In the genomic region with DNA sequence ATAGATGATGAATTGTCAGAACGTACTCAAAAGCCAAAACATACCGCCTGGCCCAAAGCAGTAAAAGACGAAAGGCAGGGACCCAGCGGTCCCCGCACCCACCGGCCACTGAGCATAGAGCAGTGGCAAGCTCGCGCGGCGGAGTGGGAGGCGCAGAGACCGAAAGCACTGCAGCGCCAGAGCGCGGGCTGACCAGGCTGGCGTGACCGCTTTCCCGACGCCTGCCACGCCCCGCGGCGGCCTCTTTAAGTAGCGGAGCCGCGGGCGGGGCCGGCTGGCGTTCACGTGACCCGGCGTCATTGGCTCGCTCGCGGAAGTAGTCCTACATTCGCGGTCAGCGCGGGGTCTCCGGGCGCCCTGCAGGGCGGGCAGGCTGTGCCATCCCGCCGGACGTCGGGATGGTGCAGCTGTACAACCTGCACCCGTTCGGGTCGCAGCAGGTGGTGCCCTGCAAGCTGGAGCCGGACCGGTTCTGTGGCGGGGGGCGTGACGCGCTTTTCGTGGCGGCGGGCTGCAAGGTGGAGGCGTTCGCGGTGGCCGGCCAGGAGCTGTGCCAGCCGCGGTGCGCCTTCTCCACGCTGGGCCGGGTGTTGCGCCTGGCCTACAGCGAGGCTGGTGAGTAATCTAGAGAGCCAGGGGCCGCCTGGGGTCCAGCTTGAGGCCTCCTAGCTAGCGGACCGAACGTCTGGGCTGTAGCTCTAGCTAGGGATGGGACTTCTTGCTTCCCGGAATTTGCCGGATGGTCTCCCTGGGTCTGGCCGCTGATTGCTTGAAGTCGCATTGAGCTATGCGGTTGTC, we compare ENCODE assay signal across 8 cellular contexts. TPM values are rescaled to one million over a fixed set of nuclear protein-coding genes. Genes with fewer than 3 reads are reported as not detected.
DNase-seq lines count a peak whose midpoint lies in the region; ATAC-seq lines count a peak whose summit lies in the region.

Gene HPS3, plus strand, starts transcription at position 313 of the 798 bp plus-strand sequence. Its CDS starts 86 bp downstream, at position 399.

- peak; percentile 97 for ATAC-seq in GM21717 (IDR thresholded peaks at IDR 0.05; ENCODE audit: unreplicated experiment)

- DNase-seq in DMS53 (lab: John Stamatoyannopoulos, UW) (peak; percentile 95), OCI-M2 (lab: John Stamatoyannopoulos, UW; ENCODE audit: unreplicated experiment) (peak; percentile 46), activated T-cell treated with anti-CD3 and anti-CD28 coated beads for 4 hours (peak; percentile 65), epithelial cell of prostate (ENCODE audit: low read depth, low spot score) (no peak), mucosa of gallbladder (ENCODE audit: low spot score) (peak; percentile 93)
- peak; percentile 61 for DNase-seq in Jurkat, Clone E6-1 (ENCODE audit: low read depth, low spot score)
- peak; percentile 49 to 66 for DNase-seq in stimulated activated CD8-positive, alpha-beta memory T cell treated with anti-CD3 and anti-CD28 coated beads, Interleukin-4, amount 100 ng/mL, for 4 hours (ENCODE audit: low read depth in 2 of 2, low spot score in 1 of 2)

- peak within 1 kb of the TSS; percentile 41 for H3K27ac ChIP-seq in epithelial cell of prostate

- peak within 1 kb of the TSS; percentile 93 for H3K4me3 ChIP-seq in Jurkat, Clone E6-1 (ENCODE audit: low read length)

RNA-seq across cellular contexts. Expression of gene HPS3, which starts in this region (rescaled TPM):
- polyA plus RNA-seq in Jurkat, Clone E6-1 (2012; ENCODE audit: insufficient read depth, insufficient read length) = 24.1 TPM
- 26.8 TPM for total RNA-seq in mucosa of gallbladder
